Comparison of ENCODE assay signal across 16 cellular contexts in genomic region chr5:140468188-140468587, GRCh38.
A peak's percentile ranks its signal among the peaks of the same experiment; 100 is the strongest.
DNase-seq lines count a peak whose midpoint lies in the region; ATAC-seq and TF ChIP-seq lines count a peak whose summit lies in the region.
"Had no signal": no experiment of that assay in that cellular context is flagged by ENCODE, and none has a peak within 500 bp of the region (broad histone marks: within the 10 kb centered on the region; RNA-seq: fewer than 3 reads in every experiment).

No MANE protein-coding gene starts in this region.

- peak; percentile 83 for ATAC-seq in omental fat pad (ENCODE audit: low FRiP score)
- ATAC-seq in GM21528 (IDR thresholded peaks at IDR 0.05; ENCODE audit: low FRiP score, unreplicated experiment), result no peak
- ATAC-seq in GM21515 (IDR thresholded peaks at IDR 0.05; ENCODE audit: unreplicated experiment), result no peak
- no peak for ATAC-seq in HG02973 (IDR thresholded peaks at IDR 0.05; ENCODE audit: unreplicated experiment)
- ATAC-seq: activated CD4-positive, alpha-beta T cell treated with anti-CD3 and anti-CD28 coated beads for 36 hours had no signal

- no peaks in the 10 kb centered on the region for H3K9me3 ChIP-seq in HEK293 (ENCODE audit: control insufficient read depth, insufficient read depth, low read depth, low read length)
- H3K9me3 ChIP-seq: tibial nerve had no signal

- peaks cover 29 to 59% of the 10 kb centered on the region in 2 experiments for H3K36me3 ChIP-seq in HEK293 (ENCODE audit: control insufficient read depth in 2 of 2, insufficient read depth in 1 of 2, low read length in 2 of 2)

- no peak overlapping the region for H3K27ac ChIP-seq in HEK293 (ENCODE audit: extremely low read depth, low read depth, low read length)
- H3K27ac ChIP-seq: tibial nerve had no signal

- no peak overlapping the region for H3K4me3 ChIP-seq in HEK293 (ENCODE audit: low read depth, low read length)
- H3K4me3 ChIP-seq: tibial nerve had no signal

- TF ChIP-seq CTCF in HEK293 (tag by site-specific recombination; IDR thresholded peaks at IDR 0.05), result no peak
- TF ChIP-seq CTCF in omental fat pad (IDR thresholded peaks at IDR 0.05), result no peak

- H3K4me1 ChIP-seq in HEK293 (ENCODE audit: control insufficient read depth, insufficient read depth, low read length), result peaks cover 5% of the 10 kb centered on the region; the same call in 1 of the 2 replicates

- CTCF ChIA-PET in HEK293 (lab: Yijun Ruan, JAX), result interaction anchor here (0.6 kb wide), 1 partner anchor 131 kb away, joined by 3 read pairs; no protein-coding TSS in a partner anchor

- peak; percentile 41 for DNase-seq in RPMI8226
- DNase-seq in dermis microvascular lymphatic vessel endothelial cell (ENCODE audit: low read depth in 2 of 2), result peak; percentile 9 to 77
- DNase-seq in omental fat pad (ENCODE audit: low spot score), result no peak
- no peak for DNase-seq in OCI-M2 (lab: John Stamatoyannopoulos, UW; ENCODE audit: unreplicated experiment)
- DNase-seq: activated CD4-positive, alpha-beta T cell treated with anti-CD3 and anti-CD28 coated beads for 36 hours; activated gamma-delta T cell treated with Interleukin-2 at 50 U/mL for 16 hours; HFFc6; NCI-H187; NCI-H2227 treated with DMSO at 0.1 percent for 48 hours; stimulated activated CD4-positive, alpha-beta T cell treated with anti-CD3 and anti-CD28 coated beads, Interleukin-2, amount 100 ng/mL, for 24 hours; stimulated activated naive CD4-positive, alpha-beta T cell treated with Interleukin-2 at 50 U/mL for 16 hours had no signal

- POLR2A ChIA-PET in HEK293 (lab: Yijun Ruan, JAX), result interaction anchor here (0.6 kb wide), 1 partner anchor 83 kb away, joined by 5 read pairs; no protein-coding TSS in a partner anchor

TF ChIP-seq in HEK293, 187 proteins besides CTCF, POLR2A, EP300 and RAD21:
- TF ChIP-seq ZNF48 (tag by site-specific recombination; IDR thresholded peaks at IDR 0.05), result no peak
- TF ChIP-seq, protein P1, sequence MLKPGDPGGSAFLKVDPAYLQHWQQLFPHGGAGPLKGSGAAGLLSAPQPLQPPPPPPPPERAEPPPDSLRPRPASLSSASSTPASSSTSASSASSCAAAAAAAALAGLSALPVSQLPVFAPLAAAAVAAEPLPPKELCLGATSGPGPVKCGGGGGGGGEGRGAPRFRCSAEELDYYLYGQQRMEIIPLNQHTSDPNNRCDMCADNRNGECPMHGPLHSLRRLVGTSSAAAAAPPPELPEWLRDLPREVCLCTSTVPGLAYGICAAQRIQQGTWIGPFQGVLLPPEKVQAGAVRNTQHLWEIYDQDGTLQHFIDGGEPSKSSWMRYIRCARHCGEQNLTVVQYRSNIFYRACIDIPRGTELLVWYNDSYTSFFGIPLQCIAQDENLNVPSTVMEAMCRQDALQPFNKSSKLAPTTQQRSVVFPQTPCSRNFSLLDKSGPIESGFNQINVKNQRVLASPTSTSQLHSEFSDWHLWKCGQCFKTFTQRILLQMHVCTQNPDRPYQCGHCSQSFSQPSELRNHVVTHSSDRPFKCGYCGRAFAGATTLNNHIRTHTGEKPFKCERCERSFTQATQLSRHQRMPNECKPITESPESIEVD (tag by site-specific recombination; IDR thresholded peaks at IDR 0.05), result peak; percentile 28

Comparison
In these comparisons a context has a peak if more than half of its experiments do, and no peak if none do; other contexts are left out.
1. DNase-seq: peak in RPMI8226 (single experiment) and dermis microvascular lymphatic vessel endothelial cell (2 of 2); none in omental fat pad (single experiment) and OCI-M2 (single experiment).